ENCODE assay signal across 28 cellular contexts in the genomic region with DNA sequence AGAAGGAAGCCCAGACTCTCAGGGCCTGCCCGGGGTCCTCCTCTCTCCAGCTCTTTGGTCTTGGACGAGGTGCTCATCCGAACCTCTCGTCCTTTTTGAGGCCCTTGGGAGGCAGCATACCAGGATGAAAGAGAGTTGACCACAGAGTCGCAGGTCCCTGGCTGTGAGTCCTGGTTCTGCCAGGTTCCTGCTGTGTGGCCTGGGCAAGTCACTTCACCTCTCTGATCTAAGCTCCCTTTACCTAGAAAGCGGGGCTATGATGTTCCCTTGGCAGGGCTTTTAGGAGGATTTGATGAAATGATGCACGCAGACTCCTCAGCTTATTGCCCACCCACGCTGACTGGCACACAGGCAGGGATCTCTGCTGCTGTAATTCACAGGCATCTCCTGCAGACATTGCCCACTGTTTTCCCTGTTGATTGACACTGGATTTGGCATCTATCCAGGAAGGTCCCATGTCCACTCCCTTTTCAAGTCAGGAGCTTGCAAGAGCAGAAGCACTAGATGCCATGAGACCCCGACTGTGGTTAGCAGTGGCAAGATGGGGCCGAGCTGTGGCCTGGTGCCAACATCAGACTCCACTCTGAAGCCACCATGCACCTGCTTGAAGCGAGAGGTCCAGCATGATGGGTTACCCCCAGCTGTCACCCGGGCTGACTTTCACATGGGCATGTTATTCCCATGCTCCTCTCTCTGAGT.
A peak's percentile ranks its signal among the peaks of the same experiment; 100 is the strongest.
DNase-seq lines count a peak whose midpoint lies in the region; ATAC-seq and TF ChIP-seq lines count a peak whose summit lies in the region.
"Had no signal": no experiment of that assay in that cellular context is flagged by ENCODE, and none has a peak within 500 bp of the region (broad histone marks: within the 10 kb centered on the region; RNA-seq: fewer than 3 reads in every experiment).

No MANE protein-coding gene starts in this region.

- no peak overlapping the region for H3K9ac ChIP-seq in SK-N-SH
- H3K9ac ChIP-seq: BLaER1 treated with 17β-estradiol and CSF1 and Interleukin-3, amounts not matched to agents 10 nM and 100 nM; GM23248 had no signal

- TF ChIP-seq EP300 in SK-N-SH (IDR thresholded peaks at IDR 0.05; ENCODE audit: borderline replicate concordance in 1 of 2, low read depth in 1 of 2, low read length in 1 of 2) = no peak

- no peak for TF ChIP-seq RAD21 in SK-N-SH (IDR thresholded peaks at IDR 0.05; ENCODE audit: low read length)

- H4K20me1 ChIP-seq in SK-N-SH (ENCODE audit: insufficient read depth) = no peaks in the 10 kb centered on the region

- no peak overlapping the region for H2AFZ ChIP-seq in SK-N-SH (ENCODE audit: low read depth)
- H2AFZ ChIP-seq: GM23248, PC-9 had no signal

- DNase-seq in SK-N-SH (no peak), COR-L47 (lab: John Stamatoyannopoulos, UW) (peak; percentile 11), HEK293T (ENCODE audit: extremely low spot score) (no peak), mesenteric fat pad (ENCODE audit: low spot score) (peak; percentile 20), brain microvascular endothelial cell (no peak)
- DNase-seq: activated CD4-positive, alpha-beta memory T cell treated with anti-CD3 and anti-CD28 coated beads for 36 hours; activated CD8-positive, alpha-beta memory T cell treated with anti-CD3 and anti-CD28 coated beads, Interleukin-2, amount 50 U/mL, for 48 hours; glutamatergic neuron; KBM-7; left colon; MG63; mucosa of descending colon; NCI-H1105 treated with DMSO at 0.1 percent for 48 hours; NCI-H187 treated with DMSO at 0.1 percent for 48 hours; NCI-H446; PC-9; stimulated activated CD4-positive, alpha-beta T cell treated with anti-CD3 and anti-CD28 coated beads, Interleukin-15, amount 100 ng/mL, for 24 hours had no signal

- CTCF ChIA-PET in SK-N-SH (lab: Yijun Ruan, JAX) = interaction anchor here (0.6 to 0.8 kb wide), 2 partner anchors 9 to 564 kb away, joined by 3 read pairs; no protein-coding TSS in a partner anchor
- CTCF ChIA-PET in HEK293T (lab: Yijun Ruan, JAX) = interaction anchor here (0.7 kb wide), 1 partner anchor 100 kb away, joined by 3 read pairs; no protein-coding TSS in a partner anchor

- TF ChIP-seq CTCF in SK-N-SH (IDR thresholded peaks at IDR 0.05) (no peak), brain microvascular endothelial cell (IDR thresholded peaks at IDR 0.05; ENCODE audit: low read depth, low read length, missing control alignments) (no peak)

- ATAC-seq in SK-N-SH treated with all-trans-retinoic acid at 6 μM for 48 hours (no peak), HG03196 (IDR thresholded peaks at IDR 0.05; ENCODE audit: unreplicated experiment) (no peak)
- ATAC-seq: activated CD4-positive, CD25-positive, alpha-beta regulatory T cell treated with anti-CD3 and anti-CD28 coated beads, Interleukin-2, amount 50 U/mL, for 24 hours; activated naive CD4-positive, alpha-beta T cell treated with anti-CD3 and anti-CD28 coated beads, Interleukin-2, amount 50 U/mL, for 72 hours; activated T-helper 17 cell treated with anti-CD3 and anti-CD28 coated beads, Interleukin-2, amount 50 U/mL, for 72 hours; esophagus mucosa; left colon; mucosa of descending colon; stimulated activated effector memory CD8-positive, alpha-beta T cell treated with anti-CD3 and anti-CD28 coated beads, Interleukin-12 subunit alpha, Interleukin-12 subunit beta, amount 100 ng/mL, for 72 hours had no signal

- H3K36me3 ChIP-seq in SK-N-SH (replicated peaks in 1 of 2; ENCODE audit: control insufficient read depth in 1 of 2, insufficient read depth in 2 of 2, low read length in 1 of 2) = peaks cover 7 to 13% of the 10 kb centered on the region in 2 experiments
- H3K36me3 ChIP-seq in brain microvascular endothelial cell (replicated peaks) = no peaks in the 10 kb centered on the region

- H3F3A ChIP-seq in SK-N-SH (replicated peaks; ENCODE audit: insufficient read depth) = no peaks in the 10 kb centered on the region

- H3K27ac ChIP-seq in SK-N-SH (ENCODE audit: low read depth in 2 of 2, low read length in 1 of 2) = no peak overlapping the region
- H3K27ac ChIP-seq in brain microvascular endothelial cell = no peak overlapping the region
- H3K27ac ChIP-seq: BLaER1 treated with 17β-estradiol and CSF1 and Interleukin-3, amounts not matched to agents 10 nM and 100 nM; GM23248; PC-9; tibial nerve had no signal

- in situ Hi-C loops in brain microvascular endothelial cell (cut with HindIII; ENCODE audit: low pct_ligation_motif_present, low sequenced_read_pairs) = no loop called here

- no peaks in the 10 kb centered on the region for H3K9me3 ChIP-seq in SK-N-SH
- H3K9me3 ChIP-seq: BLaER1 treated with 17β-estradiol and CSF1 and Interleukin-3, amounts not matched to agents 10 nM and 100 nM; Caco-2; MG63; mucosa of descending colon; tibial nerve had no signal

- H3K9me2 ChIP-seq in SK-N-SH = no peaks in the 10 kb centered on the region

- H3K4me1 ChIP-seq in SK-N-SH (ENCODE audit: control insufficient read depth in 1 of 2, insufficient read depth in 2 of 2, low read depth in 1 of 2, low read length in 1 of 2) = no peaks in the 10 kb centered on the region

- H3K4me3 ChIP-seq in SK-N-SH (ENCODE audit: low read depth in 2 of 2, low read length in 1 of 2) = no peak overlapping the region
- H3K4me3 ChIP-seq in brain microvascular endothelial cell (ENCODE audit: low read depth, low read length) = no peak overlapping the region
- H3K4me3 ChIP-seq: BLaER1 treated with 17β-estradiol and CSF1 and Interleukin-3, amounts not matched to agents 10 nM and 100 nM; GM23248; MG63; mucosa of descending colon; PC-9; tibial nerve had no signal

- POLR2A ChIA-PET in SK-N-SH (lab: Yijun Ruan, JAX) (no interaction called here), HEK293T (lab: Yijun Ruan, JAX) (no interaction called here)

- no peak overlapping the region for H3K4me2 ChIP-seq in SK-N-SH
- H3K4me2 ChIP-seq: BLaER1 treated with 17β-estradiol and CSF1 and Interleukin-3, amounts not matched to agents 10 nM and 100 nM; PC-9 had no signal

- WGBS in SK-N-SH (ENCODE audit: low lambda C conversion rate) = 77% methylated on average over 6 of the region's 12 CpGs

- H3K27me3 ChIP-seq in SK-N-SH (ENCODE audit: insufficient read depth) (no peaks in the 10 kb centered on the region), brain microvascular endothelial cell (replicated peaks) (no peaks in the 10 kb centered on the region)
- H3K27me3 ChIP-seq: BLaER1 treated with 17β-estradiol and CSF1 and Interleukin-3, amounts not matched to agents 10 nM and 100 nM; MG63; tibial nerve had no signal

- H3K79me2 ChIP-seq in SK-N-SH (ENCODE audit: insufficient read depth) = no peaks in the 10 kb centered on the region

TF ChIP-seq in SK-N-SH, 30 proteins besides CTCF, POLR2A, EP300 and RAD21:
- TF ChIP-seq PBX3 (IDR thresholded peaks at IDR 0.05) (peak; percentile 27; the same call in 1 of the 2 replicates), NFIC (IDR thresholded peaks at IDR 0.05; ENCODE audit: borderline replicate concordance) (peak; percentile 35), RXRA (IDR thresholded peaks at IDR 0.05; ENCODE audit: borderline replicate concordance, low read depth) (no peak)

TF ChIP-seq in SK-N-SH treated with all-trans-retinoic acid at 6 μM for 48 hours, 23 proteins besides CTCF, POLR2A, EP300 and RAD21:
- no peak for TF ChIP-seq OSR1 (CRISPR knock-in tag; IDR thresholded peaks at IDR 0.05)
TF ChIP-seq in SK-N-SH treated with all-trans-retinoic acid at 6 μM for 48 hours: peak in this region for 0.

TF ChIP-seq in HEK293T, 16 proteins besides CTCF, POLR2A, EP300 and RAD21:
- TF ChIP-seq CTBP1 (IDR thresholded peaks at IDR 0.05; ENCODE audit: borderline replicate concordance) (no peak), PKNOX1 (IDR thresholded peaks at IDR 0.05) (peak; percentile 59)

Comparison
In these comparisons a context has a peak if more than half of its experiments do, and no peak if none do; other contexts are left out.
1. DNase-seq: peak in COR-L47 (single experiment) and mesenteric fat pad (single experiment); none in SK-N-SH (single experiment), HEK293T (single experiment) and brain microvascular endothelial cell (single experiment).